ENCODE assay signal across 24 cellular contexts in genomic region chr3:142794510-142794909, GRCh38.
DNase-seq lines count a peak whose midpoint lies in the region; FAIRE-seq and TF ChIP-seq lines count a peak whose summit lies in the region.
"Had no signal": no experiment of that assay in that cellular context is flagged by ENCODE, and none has a peak within 500 bp of the region (broad histone marks: within the 10 kb centered on the region; RNA-seq: fewer than 3 reads in every experiment).

No MANE protein-coding gene starts in this region.

- H2AK5ac ChIP-seq in H1 (ENCODE audit: low read depth, low read length): no peak overlapping the region

- H3K79me2 ChIP-seq in H1 (ENCODE audit: control insufficient read depth in 1 of 2, insufficient read depth in 2 of 2, low read length in 2 of 2): no peaks in the 10 kb centered on the region

- H2BK12ac ChIP-seq in H1 (ENCODE audit: low read depth, low read length): no peak overlapping the region

- H4K5ac ChIP-seq in H1 (ENCODE audit: insufficient read length, low read depth, low read length): no peak overlapping the region

- no peak overlapping the region for H4K8ac ChIP-seq in H1 (ENCODE audit: extremely low read depth, insufficient read depth, low read length)

- intact Hi-C loops in MCF 10A (cut with micrococcal nuclease): no loop called here

- H3K36me3 Mint-ChIP-seq in MCF 10A (ENCODE audit: insufficient read depth, unreplicated experiment): no peaks in the 10 kb centered on the region
- H3K36me3 Mint-ChIP-seq: CD14-positive monocyte; CD8-positive, alpha-beta memory T cell had no signal

- no peaks in the 10 kb centered on the region for H3K23me2 ChIP-seq in H1 (ENCODE audit: low read depth, low read length)

- H2AFZ ChIP-seq in H1 (ENCODE audit: low read length): no peak overlapping the region
- H2AFZ ChIP-seq: GM23248 had no signal

- no peaks in the 10 kb centered on the region for H4K20me1 ChIP-seq in H1 (replicated peaks in 1 of 2; ENCODE audit: control insufficient read depth in 1 of 2, insufficient read depth in 2 of 2, low read length in 2 of 2)
- H4K20me1 ChIP-seq: BLaER1 treated with 17β-estradiol and CSF1 and Interleukin-3, amounts not matched to agents 10 nM and 100 nM had no signal

- no peak overlapping the region for H4K91ac ChIP-seq in H1 (replicated peaks; ENCODE audit: insufficient read length, low read length)

- no peak overlapping the region for H3K27ac Mint-ChIP-seq in MCF 10A (ENCODE audit: low read depth, unreplicated experiment)
- H3K27ac Mint-ChIP-seq: CD14-positive monocyte; CD4-positive, alpha-beta T cell; CD8-positive, alpha-beta memory T cell had no signal

- H2BK120ac ChIP-seq in H1 (replicated peaks; ENCODE audit: low read depth, low read length): no peak overlapping the region

- no peak overlapping the region for H3K9ac ChIP-seq in H1 (replicated peaks in 1 of 4; ENCODE audit: extremely low read depth in 1 of 4, low read depth in 3 of 4, low read length in 3 of 4)
- H3K9ac ChIP-seq: BLaER1 treated with 17β-estradiol and CSF1 and Interleukin-3, amounts not matched to agents 10 nM and 100 nM; GM23248 had no signal

- peaks cover 0 to 3% (median 3%) of the 10 kb centered on the region in 4 experiments; a peak in 3 of 7 replicates for H3K4me1 ChIP-seq in H1 (replicated peaks in 1 of 4; ENCODE audit: control insufficient read depth in 3 of 4, insufficient read depth in 4 of 4, low read length in 3 of 4)
- H3K4me1 ChIP-seq: BE2C; BLaER1 treated with 17β-estradiol and CSF1 and Interleukin-3, amounts not matched to agents 10 nM and 100 nM had no signal

- H2BK20ac ChIP-seq in H1 (ENCODE audit: low read length): no peak overlapping the region

- no peak overlapping the region for H3K4ac ChIP-seq in H1 (replicated peaks; ENCODE audit: insufficient read length, low read depth, low read length)

- H3K4me3 ChIP-seq in H1 (ENCODE audit: extremely low read depth in 1 of 4, insufficient read depth in 2 of 4, low read depth in 3 of 4, low read length in 4 of 4): no peak overlapping the region
- H3K4me3 ChIP-seq: A549; BLaER1 treated with 17β-estradiol and CSF1 and Interleukin-3, amounts not matched to agents 10 nM and 100 nM; GM23248 had no signal

- H3K27me3 Mint-ChIP-seq in MCF 10A (ENCODE audit: insufficient read depth, unreplicated experiment): no peaks in the 10 kb centered on the region
- H3K27me3 Mint-ChIP-seq: CD4-positive, alpha-beta T cell; CD8-positive, alpha-beta memory T cell had no signal

- no peak for TF ChIP-seq CTCF in H1 (IDR thresholded peaks at IDR 0.05; ENCODE audit: control extremely low read depth in 1 of 3, insufficient read depth in 1 of 3, low read depth in 1 of 3, low read length in 3 of 3)
- no peak for TF ChIP-seq CTCF in MCF 10A (IDR thresholded peaks at IDR 0.05; ENCODE audit: unreplicated experiment)

- 65% methylated on average over 4 of the region's 4 CpGs; no CpG with 5 or more reads in 1 of the 2 experiments for WGBS in H1 (ENCODE audit: extremely low coverage in 1 of 2, insufficient coverage in 1 of 2, insufficient read length in 1 of 2, insufficient replicate concordance in 2 of 2, low coverage in 1 of 2, low lambda C conversion rate in 2 of 2, missing lambda C conversion rate in 1 of 2), 2 experiments

- H3K4me2 ChIP-seq in H1 (ENCODE audit: insufficient read depth in 1 of 2, low read depth in 2 of 2, low read length in 2 of 2): no peak overlapping the region
- H3K4me2 ChIP-seq: A549; BLaER1 treated with 17β-estradiol and CSF1 and Interleukin-3, amounts not matched to agents 10 nM and 100 nM had no signal

- H3K79me1 ChIP-seq in H1 (ENCODE audit: low read depth, low read length): no peaks in the 10 kb centered on the region

- FAIRE-seq in GM12891 (lab: Jason Lieb, UNC) (peak; percentile 41), H1 (lab: Jason Lieb, UNC) (peak; percentile 79)
- FAIRE-seq: A549, GM12892, GM19239 had no signal

- H3K36me3 ChIP-seq in H1 (ENCODE audit: control insufficient read depth in 2 of 4, insufficient read depth in 4 of 4, low read length in 3 of 4): no peaks in the 10 kb centered on the region
- H3K36me3 ChIP-seq: BE2C; BLaER1 treated with 17β-estradiol and CSF1 and Interleukin-3, amounts not matched to agents 10 nM and 100 nM had no signal

- H3K14ac ChIP-seq in H1 (ENCODE audit: insufficient read length): no peak overlapping the region

- no peak for TF ChIP-seq EP300 in H1 (IDR thresholded peaks at IDR 0.05; ENCODE audit: borderline replicate concordance in 1 of 2, low read depth in 2 of 2, low read length in 2 of 2)

- TF ChIP-seq RAD21 in H1 (IDR thresholded peaks at IDR 0.05 in 1 of 2, conservative IDR thresholded peaks at IDR 0.05 in 1 of 2; ENCODE audit: low read depth in 2 of 2, low read length in 2 of 2): no peak

- POLR2A ChIA-PET in H1 (lab: Charles Lee; ENCODE audit: partially characterized antibody) (no interaction called here), MCF 10A (lab: Yijun Ruan, JAX) (no interaction called here)

- no peak overlapping the region for H3K18ac ChIP-seq in H1 (ENCODE audit: extremely low read depth, low read length)

- no peak overlapping the region for H3K56ac ChIP-seq in H1 (replicated peaks; ENCODE audit: insufficient read length, low read depth, low read length)

- no peak for TF ChIP-seq POLR2A in GM12891 (IDR thresholded peaks at IDR 0.05; ENCODE audit: low read depth, low read length)
- TF ChIP-seq POLR2A in H1 (IDR thresholded peaks at IDR 0.05; ENCODE audit: control extremely low read depth in 1 of 2, low read depth in 2 of 2, low read length in 2 of 2): no peak

- CTCF ChIA-PET in H1 (lab: Charles Lee; ENCODE audit: partially characterized antibody): interaction anchor here (1.0 kb wide), 1 partner anchor 34 kb away, joined by 5 read pairs; no protein-coding TSS in a partner anchor
- CTCF ChIA-PET in MCF 10A (lab: Yijun Ruan, JAX): no interaction called here

- H3K4me3 Mint-ChIP-seq in MCF 10A (ENCODE audit: unreplicated experiment): no peak overlapping the region
- H3K4me3 Mint-ChIP-seq: CD14-positive monocyte; CD4-positive, alpha-beta T cell; CD8-positive, alpha-beta memory T cell had no signal

- no peaks in the 10 kb centered on the region for H3K9me3 Mint-ChIP-seq in MCF 10A (ENCODE audit: unreplicated experiment)
- H3K9me3 Mint-ChIP-seq: CD4-positive, alpha-beta T cell; CD8-positive, alpha-beta memory T cell had no signal

- H3K4me1 Mint-ChIP-seq in MCF 10A (ENCODE audit: insufficient read depth, unreplicated experiment): no peaks in the 10 kb centered on the region
- H3K4me1 Mint-ChIP-seq: CD14-positive monocyte; CD8-positive, alpha-beta memory T cell had no signal

- DNase-seq in GM12891 (ENCODE audit: insufficient read length, low spot score) (no peak), NCI-H524 treated with DMSO at 0.1 percent for 48 hours (lab: John Stamatoyannopoulos, UW) (peak; percentile 56), H1 (ENCODE audit: low read depth in 1 of 2, low spot score in 2 of 2) (no peak), NCI-H510A (lab: John Stamatoyannopoulos, UW) (no peak), MCF 10A (ENCODE audit: unreplicated experiment) (no peak), NOMO-1 treated with dmso at 0.1 percent for 144 hours (lab: John Stamatoyannopoulos, UW; ENCODE audit: unreplicated experiment) (no peak), hippocampal formation (lab: John Stamatoyannopoulos, UW) (no peak)
- DNase-seq: 8988T; ACHN; AML-193; BE2C; CD4-positive, alpha-beta T cell; CD8-positive, alpha-beta memory T cell; DMS53; DMS79 treated with DMSO at 0.1 percent for 48 hours; GF-D8; GM23248; H7; HCEC 1CT had no signal

- no peak overlapping the region for H3K23ac ChIP-seq in H1 (ENCODE audit: insufficient read length)

- no peak overlapping the region for H2BK5ac ChIP-seq in H1 (ENCODE audit: low read depth, low read length)

- H3K27me3 ChIP-seq in H1 (replicated peaks in 1 of 4; ENCODE audit: control insufficient read depth in 3 of 4, extremely low read depth in 1 of 4, insufficient read depth in 3 of 4, low read length in 3 of 4): no peaks in the 10 kb centered on the region
- H3K27me3 ChIP-seq: BE2C; BLaER1 treated with 17β-estradiol and CSF1 and Interleukin-3, amounts not matched to agents 10 nM and 100 nM had no signal

- no peak overlapping the region for H2BK15ac ChIP-seq in H1 (ENCODE audit: low read length)

- no peak overlapping the region for H3K27ac ChIP-seq in H1 (ENCODE audit: low read depth, low read length)
- H3K27ac ChIP-seq: A549; BLaER1 treated with 17β-estradiol and CSF1 and Interleukin-3, amounts not matched to agents 10 nM and 100 nM; GM23248 had no signal

- H3K9me3 ChIP-seq in H1 (ENCODE audit: insufficient read depth in 2 of 2, low read depth in 1 of 2, low read length in 1 of 2): no peaks in the 10 kb centered on the region
- H3K9me3 ChIP-seq: A549; BE2C; BLaER1 treated with 17β-estradiol and CSF1 and Interleukin-3, amounts not matched to agents 10 nM and 100 nM had no signal

- BruUV-seq in MCF 10A (replicated peaks; lab: Mats Ljungman, UMichigan): no TSS peak

TF ChIP-seq in GM12891, 5 proteins besides CTCF, POLR2A, EP300 and RAD21:
- TF ChIP-seq TAF1 (IDR thresholded peaks at IDR 0.05; ENCODE audit: low read depth, low read length) (no peak), POU2F2 (IDR thresholded peaks at IDR 0.05; ENCODE audit: low read depth, low read length) (no peak), SPI1 (IDR thresholded peaks at IDR 0.05; ENCODE audit: low read depth, low read length) (no peak), POLR2AphosphoS5 (IDR thresholded peaks at IDR 0.05; ENCODE audit: low read depth, low read length) (no peak), PAX5 (IDR thresholded peaks at IDR 0.05; ENCODE audit: insufficient read depth, low read length, severe bottlenecking) (no peak)

TF ChIP-seq in H1, 55 proteins besides CTCF, POLR2A, EP300 and RAD21:
- no peak for TF ChIP-seq GABPA (IDR thresholded peaks at IDR 0.05; ENCODE audit: borderline replicate concordance, insufficient read depth, low read length)
- no peak for TF ChIP-seq RXRA (IDR thresholded peaks at IDR 0.05; ENCODE audit: insufficient read depth, low read depth, low read length)
- TF ChIP-seq RBBP5 (IDR thresholded peaks at IDR 0.05; ENCODE audit: borderline replicate concordance, low read depth, low read length): no peak
